ENCODE assay signal across 8 cellular contexts in the genomic region with DNA sequence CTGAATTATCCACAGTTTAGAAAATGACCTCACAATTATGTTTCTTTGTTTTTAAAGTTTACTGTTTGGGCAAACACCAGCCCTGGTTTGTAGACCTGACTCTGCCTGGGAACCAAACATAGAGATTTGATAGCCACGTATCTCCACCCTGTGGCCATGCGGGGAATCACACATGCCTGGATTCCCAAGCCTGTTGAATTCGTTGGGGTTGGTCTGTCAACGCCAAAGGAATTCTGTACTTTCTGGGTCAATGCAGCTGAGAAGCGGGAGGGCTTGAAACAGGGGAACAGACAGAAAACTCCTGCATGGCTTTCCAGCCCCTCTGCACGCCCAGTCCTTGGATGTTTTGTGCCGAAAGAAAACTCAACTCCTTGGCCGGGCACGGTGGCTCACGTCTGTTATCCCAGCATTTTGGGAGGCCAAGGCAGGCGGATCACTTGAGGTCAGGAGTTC. TPM values are rescaled to one million over a fixed set of nuclear protein-coding genes. Genes with fewer than 3 reads are reported as not detected.
DNase-seq lines count a peak whose midpoint lies in the region; ATAC-seq, FAIRE-seq and TF ChIP-seq lines count a peak whose summit lies in the region.

No MANE protein-coding gene starts in this region.

- in situ Hi-C loops in KBM-7 (cut with MboI; ENCODE audit: low pct_unique_long_range_greater_than_20kb, low sequenced_read_pairs), result no loop called here
- in situ Hi-C loops in SK-MEL-5 (cut with HindIII; ENCODE audit: low pct_unique_long_range_greater_than_20kb, low sequenced_read_pairs), result no loop called here

- FAIRE-seq in urothelium cell line (lab: Jason Lieb, UNC), result peak; percentile 90

- ATAC-seq in omental fat pad (ENCODE audit: low FRiP score) (peak; percentile 78), GM18909 (IDR thresholded peaks at IDR 0.05; ENCODE audit: poor library complexity, unreplicated experiment) (no peak)

- peak in 1 of 3 donors; percentile 55 for TF ChIP-seq CTCF in omental fat pad (IDR thresholded peaks at IDR 0.05)

- peak; percentile 59 for DNase-seq in ELR (ENCODE audit: low read depth)
- DNase-seq in KBM-7, result peak; percentile 80
- peak; percentile 93 for DNase-seq in SK-MEL-5 (ENCODE audit: low read depth, low spot score)
- DNase-seq in activated naive CD4-positive, alpha-beta T cell (lab: John Stamatoyannopoulos, UW), result peak in 3 of 4 experiments; percentile 9 to 53 (median 52)
- DNase-seq in germinal center (ENCODE audit: low spot score), result peak; percentile 51
- DNase-seq in omental fat pad (ENCODE audit: low spot score), result peak; percentile 71
- peak; percentile 85 for DNase-seq in urothelium cell line (ENCODE audit: low spot score)

RNA-seq across cellular contexts. Expression of a gene that starts 27.0 kb away (rescaled TPM):
- not detected in 2 replicates for total RNA-seq in SK-MEL-5 (2014; rRNA removed; shearing (Covaris generic))
- not detected in 2 replicates for polyA plus RNA-seq in SK-MEL-5 (2015; cell fraction: cytosol; rRNA removed)
- not detected in 2 replicates for polyA plus RNA-seq in SK-MEL-5 (2015; cell fraction: nucleus; rRNA removed)
- 10 to 100 TPM in 3 of 4 donors, 1 to 10 TPM in 1; 4.8 to 24.6 (median 16.6) TPM for total RNA-seq in omental fat pad

RNA-seq across cellular contexts. Expression of a gene that starts 37.9 kb away (rescaled TPM):
- total RNA-seq in SK-MEL-5 (2014; rRNA removed; shearing (Covaris generic)), result not detected in 2 replicates
- not detected in 2 replicates for polyA plus RNA-seq in SK-MEL-5 (2015; cell fraction: cytosol; rRNA removed)
- polyA plus RNA-seq in SK-MEL-5 (2015; cell fraction: nucleus; rRNA removed), result not detected in 2 replicates
- 10 to 100 TPM in 1 of 4 donors, 1 to 10 TPM in 1, under 1 TPM in 2; 0.63 to 14.1 (median 0.86) TPM for total RNA-seq in omental fat pad

RNA-seq across cellular contexts. Expression of a gene that starts 52.5 kb away (rescaled TPM):
- total RNA-seq in SK-MEL-5 (2014; rRNA removed; shearing (Covaris generic)), result 0.26 TPM in 1 of 2 replicates, not detected in the other
- 0.15 and 0.89 TPM in 2 replicates for polyA plus RNA-seq in SK-MEL-5 (2015; cell fraction: cytosol; rRNA removed)
- not detected in 2 replicates for polyA plus RNA-seq in SK-MEL-5 (2015; cell fraction: nucleus; rRNA removed)
- total RNA-seq in omental fat pad, result 1 to 10 TPM; 1.6 to 9.4 (median 2.1) TPM
